ENCODE assay signal across 8 cellular contexts in the genomic region with DNA sequence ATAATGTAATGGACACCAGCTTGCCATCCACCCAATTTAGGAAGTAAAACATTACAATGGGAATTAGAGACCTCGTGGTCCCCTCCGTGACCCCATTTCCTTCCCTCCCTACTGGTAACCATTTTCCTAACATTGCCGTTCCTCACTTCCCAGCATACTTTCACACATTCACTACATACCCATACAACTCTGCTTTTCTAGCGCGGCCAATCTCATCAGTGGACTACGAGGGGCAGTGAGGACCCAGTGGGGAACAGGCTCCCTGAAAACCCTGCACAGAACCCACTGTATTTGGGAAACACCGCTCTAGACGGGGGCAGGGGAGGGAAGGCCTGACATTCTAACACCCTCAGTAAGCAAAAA.
DNase-seq lines count a peak whose midpoint lies in the region; ATAC-seq lines count a peak whose summit lies in the region.

No MANE protein-coding gene starts in this region.

- H3K27me3 Mint-ChIP-seq in activated naive CD8-positive, alpha-beta T cell: no peaks in the 10 kb centered on the region
- no peaks in the 10 kb centered on the region for H3K27me3 Mint-ChIP-seq in stimulated activated memory B cell treated with anti-CD40 and anti-IgM and Interleukin-4, amounts not matched to agents 10 μg/mL and 1 μg/mL and 100 μg/mL, for 72 hours

- H3K27ac Mint-ChIP-seq in activated naive CD8-positive, alpha-beta T cell: peak overlapping the region; percentile 97
- peak overlapping the region; percentile 83 for H3K27ac Mint-ChIP-seq in stimulated activated memory B cell treated with anti-CD40 and anti-IgM and Interleukin-4, amounts not matched to agents 10 μg/mL and 1 μg/mL and 100 μg/mL, for 72 hours

- H3K4me3 Mint-ChIP-seq in activated naive CD8-positive, alpha-beta T cell: peak overlapping the region; percentile 95
- peak overlapping the region; percentile 77 for H3K4me3 Mint-ChIP-seq in stimulated activated memory B cell treated with anti-CD40 and anti-IgM and Interleukin-4, amounts not matched to agents 10 μg/mL and 1 μg/mL and 100 μg/mL, for 72 hours

- peaks cover 12% of the 10 kb centered on the region for H3K36me3 Mint-ChIP-seq in activated naive CD8-positive, alpha-beta T cell
- H3K36me3 Mint-ChIP-seq in stimulated activated memory B cell treated with anti-CD40 and anti-IgM and Interleukin-4, amounts not matched to agents 10 μg/mL and 1 μg/mL and 100 μg/mL, for 72 hours: peaks cover 10% of the 10 kb centered on the region

- ATAC-seq in HG03103 (IDR thresholded peaks at IDR 0.05; ENCODE audit: low read depth, unreplicated experiment): peak; percentile 0
- ATAC-seq in stimulated activated memory B cell treated with anti-CD40 and anti-IgM and Interleukin-4, amounts not matched to agents 10 μg/mL and 1 μg/mL and 100 μg/mL, for 72 hours: no peak

- H3K4me3 ChIP-seq in iPS-11a (ENCODE audit: low read depth, low read length): peak overlapping the region; percentile 77

- peak; percentile 10 for DNase-seq in SKM-1 treated with dmso at 0.1 percent for 144 hours (lab: John Stamatoyannopoulos, UW; ENCODE audit: unreplicated experiment)
- DNase-seq in SKM-1 (lab: John Stamatoyannopoulos, UW; ENCODE audit: unreplicated experiment): no peak
- no peak for DNase-seq in NCI-H1105 treated with DMSO at 0.1 percent for 48 hours (lab: John Stamatoyannopoulos, UW)
- no peak for DNase-seq in central memory CD4-positive, alpha-beta T cell

- H3K9me3 Mint-ChIP-seq in activated naive CD8-positive, alpha-beta T cell (ENCODE audit: low read depth): no peaks in the 10 kb centered on the region
- no peaks in the 10 kb centered on the region for H3K9me3 Mint-ChIP-seq in stimulated activated memory B cell treated with anti-CD40 and anti-IgM and Interleukin-4, amounts not matched to agents 10 μg/mL and 1 μg/mL and 100 μg/mL, for 72 hours

- peaks cover 46% of the 10 kb centered on the region for H3K4me1 Mint-ChIP-seq in activated naive CD8-positive, alpha-beta T cell (ENCODE audit: low read depth)
- H3K4me1 Mint-ChIP-seq in stimulated activated memory B cell treated with anti-CD40 and anti-IgM and Interleukin-4, amounts not matched to agents 10 μg/mL and 1 μg/mL and 100 μg/mL, for 72 hours: peaks cover 11% of the 10 kb centered on the region
